Comparison of ENCODE assay signal across 9 cellular contexts in the genomic region with DNA sequence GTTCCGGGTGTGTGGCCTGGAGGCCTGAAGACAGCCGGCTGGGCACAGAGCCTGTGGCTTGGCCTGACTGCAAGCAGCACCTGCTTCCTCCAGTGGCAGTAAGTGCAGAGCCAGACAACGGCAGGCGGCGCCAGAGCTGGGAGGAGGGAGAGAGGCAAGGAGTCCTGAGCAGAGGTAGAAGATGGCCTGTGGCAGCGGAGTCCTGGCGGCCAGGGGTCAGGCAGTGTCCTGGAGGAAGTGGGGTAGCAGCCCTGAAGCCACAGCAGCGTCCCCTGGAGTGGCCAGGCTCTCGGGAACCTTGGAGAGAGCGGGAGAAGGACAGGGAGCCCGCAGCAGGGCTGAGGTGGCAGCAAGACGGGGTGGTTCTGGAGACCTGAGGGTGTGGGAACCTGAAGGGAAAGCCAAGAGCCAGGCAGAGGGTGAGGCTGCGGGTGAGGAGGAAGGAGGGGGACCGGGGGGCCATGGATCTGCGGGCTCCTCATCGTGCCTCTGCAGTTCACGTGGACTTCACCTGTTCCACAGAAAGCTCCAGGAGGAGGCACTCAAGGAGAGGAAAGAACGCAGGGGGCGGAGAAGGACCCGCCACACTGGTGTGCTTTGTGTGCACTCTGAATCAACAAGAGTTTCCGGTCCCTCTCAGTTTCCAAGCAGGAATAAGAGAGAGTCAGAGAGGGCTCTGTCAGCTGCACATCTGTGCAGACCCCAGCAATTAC.
A peak's percentile ranks its signal among the peaks of the same experiment; 100 is the strongest.
DNase-seq lines count a peak whose midpoint lies in the region; ATAC-seq and TF ChIP-seq lines count a peak whose summit lies in the region.
"Had no signal": no experiment of that assay in that cellular context is flagged by ENCODE, and none has a peak within 500 bp of the region (broad histone marks: within the 10 kb centered on the region; RNA-seq: fewer than 3 reads in every experiment).

No MANE protein-coding gene starts in this region.

- H3K4me1 ChIP-seq in endodermal cell (ENCODE audit: control insufficient read depth, insufficient read depth, low read length), result no peaks in the 10 kb centered on the region

- peaks cover 42% of the 10 kb centered on the region for H3K36me3 Mint-ChIP-seq in endodermal cell (ENCODE audit: low read depth)

- peaks cover 13% of the 10 kb centered on the region for H3K9me3 Mint-ChIP-seq in endodermal cell

- intact Hi-C loops in posterior vena cava (cut with DNase I), result no loop called here

- peaks cover 11% of the 10 kb centered on the region for H3K9me3 ChIP-seq in endodermal cell (ENCODE audit: control insufficient read depth, low read length)

- no peak overlapping the region for H3K27ac ChIP-seq in endodermal cell (ENCODE audit: low read depth, low read length)

- no peaks in the 10 kb centered on the region for H3K27me3 ChIP-seq in endodermal cell (ENCODE audit: control insufficient read depth, insufficient read depth, low read length, poor library complexity, severe bottlenecking)

- no peak overlapping the region for H3K9ac ChIP-seq in endodermal cell (ENCODE audit: extremely low read depth, low read length, poor library complexity, severe bottlenecking)

- ATAC-seq in HG03045 (IDR thresholded peaks at IDR 0.05; ENCODE audit: unreplicated experiment), result no peak
- ATAC-seq in HG03354 (IDR thresholded peaks at IDR 0.05; ENCODE audit: poor library complexity, severe bottlenecking, unreplicated experiment), result no peak
- no peak for ATAC-seq in HG03432 (IDR thresholded peaks at IDR 0.05; ENCODE audit: unreplicated experiment)

- H3K4me3 ChIP-seq in endodermal cell (ENCODE audit: low read length), result no peak overlapping the region

- TF ChIP-seq CTCF in endodermal cell (conservative IDR thresholded peaks at IDR 0.05), result no peak

- H3K27me3 Mint-ChIP-seq in endodermal cell (ENCODE audit: insufficient read depth), result no peaks in the 10 kb centered on the region

- DNase-seq in ELF-1 (ENCODE audit: low read depth, low spot score), result peak; percentile 47
- DNase-seq in NCI-H2107 treated with DMSO at 0.1 percent for 48 hours (lab: John Stamatoyannopoulos, UW; ENCODE audit: unreplicated experiment), result peak; percentile 21
- no peak for DNase-seq in endodermal cell
- DNase-seq in posterior vena cava (ENCODE audit: low spot score), result peak; percentile 76
- DNase-seq in stimulated activated CD4-positive, alpha-beta T cell treated with anti-CD3 and anti-CD28 coated beads, Interleukin-4, amount 100 ng/mL, for 1 hour, result no peak
- DNase-seq: activated T-cell treated with anti-CD3 and anti-CD28 coated beads, Interleukin-2, amount 50 U/mL, for 1 hour had no signal

- H3K36me3 ChIP-seq in endodermal cell (ENCODE audit: control insufficient read depth, insufficient read depth, low read length), result peaks cover 31% of the 10 kb centered on the region

- H3K4me1 Mint-ChIP-seq in endodermal cell, result peaks cover 2% of the 10 kb centered on the region

- no peak overlapping the region for H3K4me3 Mint-ChIP-seq in endodermal cell

- peak overlapping the region; percentile 39 for H3K27ac Mint-ChIP-seq in endodermal cell

- 93 to 94% methylated on average over 9 to 21 of the region's 21 CpGs for WGBS in endodermal cell (ENCODE audit: insufficient coverage in 1 of 2, insufficient read length in 1 of 2), 2 experiments

Comparison
In these comparisons a context has a peak if more than half of its experiments do, and no peak if none do; other contexts are left out.
1. DNase-seq: peak in ELF-1 (single experiment), NCI-H2107 treated with DMSO at 0.1 percent for 48 hours (single experiment) and posterior vena cava (single experiment); none in endodermal cell (single experiment) and stimulated activated CD4-positive, alpha-beta T cell treated with anti-CD3 and anti-CD28 coated beads, Interleukin-4, amount 100 ng/mL, for 1 hour (single experiment).